34 cellular contexts compared by ENCODE assay signal in genomic region chr2:54392925-54393324, GRCh38.
"Had no signal": no experiment of that assay in that cellular context is flagged by ENCODE, and none has a peak within 500 bp of the region (broad histone marks: within the 10 kb centered on the region; RNA-seq: fewer than 3 reads in every experiment).

No MANE protein-coding gene starts in this region.

- DNase-seq: Karpas-422, Kasumi-1, MG63, MM.1S, MV-4-11, NCI-H1048, NCI-H1092, NCI-H1092 treated with DMSO at 0.1 percent for 48 hours, NCI-H1105, NCI-H1105 treated with DMSO at 0.1 percent for 48 hours, NCI-H1417, NCI-H1417 treated with DMSO at 0.1 percent for 48 hours, NCI-H1436, NCI-H1436 treated with DMSO at 0.1 percent for 48 hours, NCI-H146, NCI-H1694, NCI-H1694 treated with DMSO at 0.1 percent for 48 hours, NCI-H187, NCI-H187 treated with DMSO at 0.1 percent for 48 hours, NCI-H1930, NCI-H2029, NCI-H2029 treated with DMSO at 0.1 percent for 48 hours, NCI-H2081, NCI-H2081 treated with DMSO at 0.1 percent for 48 hours, NCI-H2107, NCI-H2171, NCI-H2171 treated with DMSO at 0.1 percent for 48 hours, NCI-H2227 treated with DMSO at 0.1 percent for 48 hours, NCI-H226, NCI-H345, NCI-H446, NCI-H446 treated with DMSO at 0.1 percent for 48 hours, NCI-H510A, NCI-H510A treated with DMSO at 0.1 percent for 48 hours had no signal

- H3K4me3 ChIP-seq: MG63 had no signal

- H3K9me3 ChIP-seq: MG63 had no signal

- H3K36me3 ChIP-seq: MG63 had no signal

- H3K27me3 ChIP-seq: MG63 had no signal
